Comparison of ENCODE assay signal across 1 cellular context in the genomic region with DNA sequence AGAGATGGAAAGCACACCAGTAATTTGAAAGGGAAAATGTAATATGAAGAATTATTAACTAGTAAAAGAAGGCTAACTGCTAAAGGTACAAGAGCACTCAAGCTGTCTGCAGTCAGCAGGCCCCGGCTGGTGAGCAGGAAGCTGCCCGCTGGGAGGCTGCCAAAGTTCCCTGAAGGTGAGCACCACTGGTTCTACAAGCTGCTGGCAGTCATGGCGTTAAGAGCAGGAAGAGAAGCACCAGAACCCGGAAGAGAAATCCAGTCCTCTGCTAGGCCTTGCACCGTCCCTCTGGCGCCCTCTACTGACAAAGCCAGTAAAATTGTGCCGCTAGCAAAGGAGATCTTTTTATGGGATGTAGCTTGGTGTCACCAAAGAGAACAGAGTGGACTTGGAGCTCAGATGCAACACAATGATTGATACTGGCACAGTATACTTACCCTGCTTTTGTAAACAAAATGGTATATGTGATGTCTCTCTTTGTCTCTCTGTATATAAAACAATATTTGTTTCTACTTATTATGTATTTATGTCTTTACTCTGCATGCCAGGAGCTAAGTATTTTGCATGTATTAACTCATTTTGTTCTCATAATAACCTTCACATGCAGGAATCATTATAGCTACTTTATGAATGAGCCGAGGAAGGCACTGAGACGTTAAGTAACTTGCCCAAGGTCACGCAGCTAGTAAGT.
TF ChIP-seq lines count a peak whose summit lies in the region.

No MANE protein-coding gene starts in this region.

TF ChIP-seq in HepG2, 621 proteins besides CTCF, POLR2A, EP300 and RAD21 (continued from another document):
- TF ChIP-seq, protein P1, sequence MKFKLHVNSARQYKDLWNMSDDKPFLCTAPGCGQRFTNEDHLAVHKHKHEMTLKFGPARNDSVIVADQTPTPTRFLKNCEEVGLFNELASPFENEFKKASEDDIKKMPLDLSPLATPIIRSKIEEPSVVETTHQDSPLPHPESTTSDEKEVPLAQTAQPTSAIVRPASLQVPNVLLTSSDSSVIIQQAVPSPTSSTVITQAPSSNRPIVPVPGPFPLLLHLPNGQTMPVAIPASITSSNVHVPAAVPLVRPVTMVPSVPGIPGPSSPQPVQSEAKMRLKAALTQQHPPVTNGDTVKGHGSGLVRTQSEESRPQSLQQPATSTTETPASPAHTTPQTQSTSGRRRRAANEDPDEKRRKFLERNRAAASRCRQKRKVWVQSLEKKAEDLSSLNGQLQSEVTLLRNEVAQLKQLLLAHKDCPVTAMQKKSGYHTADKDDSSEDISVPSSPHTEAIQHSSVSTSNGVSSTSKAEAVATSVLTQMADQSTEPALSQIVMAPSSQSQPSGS (CRISPR knock-in tag; IDR thresholded peaks at IDR 0.05) = peak; percentile 80; the same call in 1 of the 2 replicates
- TF ChIP-seq FOXO1 (CRISPR knock-in tag; IDR thresholded peaks at IDR 0.05) = peak; percentile 41; the same call in 1 of the 2 replicates
- peak; percentile 55; the same call in 1 of the 2 replicates for TF ChIP-seq KDM5B (CRISPR knock-in tag; IDR thresholded peaks at IDR 0.05; ENCODE audit: borderline replicate concordance)
- no peak for TF ChIP-seq ZNF572 (CRISPR knock-in tag; IDR thresholded peaks at IDR 0.05)
- TF ChIP-seq ZNF772 (CRISPR knock-in tag; IDR thresholded peaks at IDR 0.05) = peak; percentile 81; the same call in 1 of the 2 replicates
- TF ChIP-seq, protein P2, sequence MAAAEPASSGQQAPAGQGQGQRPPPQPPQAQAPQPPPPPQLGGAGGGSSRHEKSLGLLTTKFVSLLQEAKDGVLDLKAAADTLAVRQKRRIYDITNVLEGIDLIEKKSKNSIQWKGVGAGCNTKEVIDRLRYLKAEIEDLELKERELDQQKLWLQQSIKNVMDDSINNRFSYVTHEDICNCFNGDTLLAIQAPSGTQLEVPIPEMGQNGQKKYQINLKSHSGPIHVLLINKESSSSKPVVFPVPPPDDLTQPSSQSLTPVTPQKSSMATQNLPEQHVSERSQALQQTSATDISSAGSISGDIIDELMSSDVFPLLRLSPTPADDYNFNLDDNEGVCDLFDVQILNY (CRISPR knock-in tag; conservative IDR thresholded peaks at IDR 0.05) = no peak
- TF ChIP-seq ZNF143 (CRISPR knock-in tag; IDR thresholded peaks at IDR 0.05) = peak; percentile 62; the same call in 1 of the 2 replicates
- TF ChIP-seq MIER3 (CRISPR knock-in tag; IDR thresholded peaks at IDR 0.05; ENCODE audit: borderline replicate concordance) = peak; percentile 88; the same call in 1 of the 2 replicates
- TF ChIP-seq, protein P3, sequence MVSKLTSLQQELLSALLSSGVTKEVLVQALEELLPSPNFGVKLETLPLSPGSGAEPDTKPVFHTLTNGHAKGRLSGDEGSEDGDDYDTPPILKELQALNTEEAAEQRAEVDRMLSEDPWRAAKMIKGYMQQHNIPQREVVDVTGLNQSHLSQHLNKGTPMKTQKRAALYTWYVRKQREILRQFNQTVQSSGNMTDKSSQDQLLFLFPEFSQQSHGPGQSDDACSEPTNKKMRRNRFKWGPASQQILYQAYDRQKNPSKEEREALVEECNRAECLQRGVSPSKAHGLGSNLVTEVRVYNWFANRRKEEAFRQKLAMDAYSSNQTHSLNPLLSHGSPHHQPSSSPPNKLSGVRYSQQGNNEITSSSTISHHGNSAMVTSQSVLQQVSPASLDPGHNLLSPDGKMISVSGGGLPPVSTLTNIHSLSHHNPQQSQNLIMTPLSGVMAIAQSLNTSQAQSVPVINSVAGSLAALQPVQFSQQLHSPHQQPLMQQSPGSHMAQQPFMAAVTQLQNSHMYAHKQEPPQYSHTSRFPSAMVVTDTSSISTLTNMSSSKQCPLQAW (CRISPR knock-in tag; IDR thresholded peaks at IDR 0.05) = peak; percentile 90
- no peak for TF ChIP-seq FLYWCH1 (CRISPR knock-in tag; IDR thresholded peaks at IDR 0.05)
- TF ChIP-seq, protein P4, sequence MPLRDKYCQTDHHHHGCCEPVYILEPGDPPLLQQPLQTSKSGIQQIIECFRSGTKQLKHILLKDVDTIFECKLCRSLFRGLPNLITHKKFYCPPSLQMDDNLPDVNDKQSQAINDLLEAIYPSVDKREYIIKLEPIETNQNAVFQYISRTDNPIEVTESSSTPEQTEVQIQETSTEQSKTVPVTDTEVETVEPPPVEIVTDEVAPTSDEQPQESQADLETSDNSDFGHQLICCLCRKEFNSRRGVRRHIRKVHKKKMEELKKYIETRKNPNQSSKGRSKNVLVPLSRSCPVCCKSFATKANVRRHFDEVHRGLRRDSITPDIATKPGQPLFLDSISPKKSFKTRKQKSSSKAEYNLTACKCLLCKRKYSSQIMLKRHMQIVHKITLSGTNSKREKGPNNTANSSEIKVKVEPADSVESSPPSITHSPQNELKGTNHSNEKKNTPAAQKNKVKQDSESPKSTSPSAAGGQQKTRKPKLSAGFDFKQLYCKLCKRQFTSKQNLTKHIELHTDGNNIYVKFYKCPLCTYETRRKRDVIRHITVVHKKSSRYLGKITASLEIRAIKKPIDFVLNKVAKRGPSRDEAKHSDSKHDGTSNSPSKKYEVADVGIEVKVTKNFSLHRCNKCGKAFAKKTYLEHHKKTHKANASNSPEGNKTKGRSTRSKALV (CRISPR knock-in tag; IDR thresholded peaks at IDR 0.05) = peak; percentile 77; the same call in 1 of the 2 replicates
- 0 out of 2 replicates have a peak, but pooled peaks have one; percentile 33 for TF ChIP-seq ZNF619 (CRISPR knock-in tag; IDR thresholded peaks at IDR 0.05)
- TF ChIP-seq, protein P5, sequence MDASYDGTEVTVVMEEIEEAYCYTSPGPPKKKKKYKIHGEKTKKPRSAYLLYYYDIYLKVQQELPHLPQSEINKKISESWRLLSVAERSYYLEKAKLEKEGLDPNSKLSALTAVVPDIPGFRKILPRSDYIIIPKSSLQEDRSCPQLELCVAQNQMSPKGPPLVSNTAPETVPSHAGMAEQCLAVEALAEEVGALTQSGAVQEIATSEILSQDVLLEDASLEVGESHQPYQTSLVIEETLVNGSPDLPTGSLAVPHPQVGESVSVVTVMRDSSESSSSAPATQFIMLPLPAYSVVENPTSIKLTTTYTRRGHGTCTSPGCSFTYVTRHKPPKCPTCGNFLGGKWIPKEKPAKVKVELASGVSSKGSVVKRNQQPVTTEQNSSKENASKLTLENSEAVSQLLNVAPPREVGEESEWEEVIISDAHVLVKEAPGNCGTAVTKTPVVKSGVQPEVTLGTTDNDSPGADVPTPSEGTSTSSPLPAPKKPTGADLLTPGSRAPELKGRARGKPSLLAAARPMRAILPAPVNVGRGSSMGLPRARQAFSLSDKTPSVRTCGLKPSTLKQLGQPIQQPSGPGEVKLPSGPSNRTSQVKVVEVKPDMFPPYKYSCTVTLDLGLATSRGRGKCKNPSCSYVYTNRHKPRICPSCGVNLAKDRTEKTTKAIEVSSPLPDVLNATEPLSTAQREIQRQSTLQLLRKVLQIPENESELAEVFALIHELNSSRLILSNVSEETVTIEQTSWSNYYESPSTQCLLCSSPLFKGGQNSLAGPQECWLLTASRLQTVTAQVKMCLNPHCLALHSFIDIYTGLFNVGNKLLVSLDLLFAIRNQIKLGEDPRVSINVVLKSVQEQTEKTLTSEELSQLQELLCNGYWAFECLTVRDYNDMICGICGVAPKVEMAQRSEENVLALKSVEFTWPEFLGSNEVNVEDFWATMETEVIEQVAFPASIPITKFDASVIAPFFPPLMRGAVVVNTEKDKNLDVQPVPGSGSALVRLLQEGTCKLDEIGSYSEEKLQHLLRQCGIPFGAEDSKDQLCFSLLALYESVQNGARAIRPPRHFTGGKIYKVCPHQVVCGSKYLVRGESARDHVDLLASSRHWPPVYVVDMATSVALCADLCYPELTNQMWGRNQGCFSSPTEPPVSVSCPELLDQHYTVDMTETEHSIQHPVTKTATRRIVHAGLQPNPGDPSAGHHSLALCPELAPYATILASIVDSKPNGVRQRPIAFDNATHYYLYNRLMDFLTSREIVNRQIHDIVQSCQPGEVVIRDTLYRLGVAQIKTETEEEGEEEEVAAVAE (CRISPR knock-in tag; IDR thresholded peaks at IDR 0.05; ENCODE audit: borderline replicate concordance) = peak; percentile 82; the same call in 1 of the 2 replicates
- TF ChIP-seq ZNF614 (CRISPR knock-in tag; IDR thresholded peaks at IDR 0.05; ENCODE audit: borderline replicate concordance) = peak; percentile 92; the same call in 1 of the 2 replicates
- no peak for TF ChIP-seq LCORL (IDR thresholded peaks at IDR 0.05)
- TF ChIP-seq LCORL (CRISPR knock-in tag; IDR thresholded peaks at IDR 0.05) = peak; percentile 70; the same call in 1 of the 2 replicates
- TF ChIP-seq, protein P6, sequence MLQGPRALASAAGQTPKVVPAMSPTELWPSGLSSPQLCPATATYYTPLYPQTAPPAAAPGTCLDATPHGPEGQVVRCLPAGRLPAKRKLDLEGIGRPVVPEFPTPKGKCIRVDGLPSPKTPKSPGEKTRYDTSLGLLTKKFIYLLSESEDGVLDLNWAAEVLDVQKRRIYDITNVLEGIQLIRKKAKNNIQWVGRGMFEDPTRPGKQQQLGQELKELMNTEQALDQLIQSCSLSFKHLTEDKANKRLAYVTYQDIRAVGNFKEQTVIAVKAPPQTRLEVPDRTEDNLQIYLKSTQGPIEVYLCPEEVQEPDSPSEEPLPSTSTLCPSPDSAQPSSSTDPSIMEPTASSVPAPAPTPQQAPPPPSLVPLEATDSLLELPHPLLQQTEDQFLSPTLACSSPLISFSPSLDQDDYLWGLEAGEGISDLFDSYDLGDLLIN (CRISPR knock-in tag; IDR thresholded peaks at IDR 0.05; ENCODE audit: borderline replicate concordance) = peak; percentile 30; the same call in 1 of the 2 replicates
- TF ChIP-seq SRY (CRISPR knock-in tag; IDR thresholded peaks at IDR 0.05) = no peak
- TF ChIP-seq, protein P7, sequence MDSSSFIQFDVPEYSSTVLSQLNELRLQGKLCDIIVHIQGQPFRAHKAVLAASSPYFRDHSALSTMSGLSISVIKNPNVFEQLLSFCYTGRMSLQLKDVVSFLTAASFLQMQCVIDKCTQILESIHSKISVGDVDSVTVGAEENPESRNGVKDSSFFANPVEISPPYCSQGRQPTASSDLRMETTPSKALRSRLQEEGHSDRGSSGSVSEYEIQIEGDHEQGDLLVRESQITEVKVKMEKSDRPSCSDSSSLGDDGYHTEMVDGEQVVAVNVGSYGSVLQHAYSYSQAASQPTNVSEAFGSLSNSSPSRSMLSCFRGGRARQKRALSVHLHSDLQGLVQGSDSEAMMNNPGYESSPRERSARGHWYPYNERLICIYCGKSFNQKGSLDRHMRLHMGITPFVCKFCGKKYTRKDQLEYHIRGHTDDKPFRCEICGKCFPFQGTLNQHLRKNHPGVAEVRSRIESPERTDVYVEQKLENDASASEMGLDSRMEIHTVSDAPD (CRISPR knock-in tag; IDR thresholded peaks at IDR 0.05) = peak; percentile 92
- TF ChIP-seq ZZZ3 (CRISPR knock-in tag; IDR thresholded peaks at IDR 0.05; ENCODE audit: borderline replicate concordance) = 0 out of 2 replicates have a peak, but pooled peaks have one; percentile 47
TF ChIP-seq in HepG2: peak in this region for 278.
